In genomic region chr1:9909222-9910046, GRCh38 we compare ENCODE assay signal across 8 cellular contexts. TPM values are rescaled to one million over a fixed set of nuclear protein-coding genes. Genes with fewer than 3 reads are reported as not detected.
A peak's percentile ranks its signal among the peaks of the same experiment; 100 is the strongest.
DNase-seq lines count a peak whose midpoint lies in the region; ATAC-seq and TF ChIP-seq lines count a peak whose summit lies in the region.

No MANE protein-coding gene starts in this region.

- H3K27ac ChIP-seq in 22Rv1 (peak overlapping the region; percentile 88), rectal smooth muscle tissue (ENCODE audit: low read depth, low read length) (no peak overlapping the region)

- no peak for DNase-seq in MG63
- DNase-seq in activated T-helper 1 cell treated with anti-CD3 and anti-CD28 coated beads, Interleukin-12 subunit alpha, Interleukin-12 subunit beta, Interleukin-2, Interleukin-4 antibody, amounts not matched to agents 30 ng/mL and 10 ng/mL and 1 ng/mL, durations not matched to agents 14 hours and 24 hours and 36 hours (ENCODE audit: low spot score), result peak; percentile 14
- peak; percentile 37 for DNase-seq in glomerular visceral epithelial cell (ENCODE audit: extremely low spot score)
- no peak for DNase-seq in GM19240 (ENCODE audit: insufficient read length, low spot score)
- DNase-seq in NCI-H774 (lab: John Stamatoyannopoulos, UW), result no peak

- H3K4me1 Mint-ChIP-seq in activated T-helper 1 cell treated with anti-CD3 and anti-CD28 coated beads, Interleukin-12 subunit alpha, Interleukin-12 subunit beta, Interleukin-2, Interleukin-4 antibody, amounts not matched to agents 30 ng/mL and 10 ng/mL and 1 ng/mL, durations not matched to agents 14 hours and 24 hours and 36 hours (ENCODE audit: low read depth), result peaks cover 30% of the 10 kb centered on the region

- no peak for TF ChIP-seq CTCF in 22Rv1 (IDR thresholded peaks at IDR 0.05)

- no peaks in the 10 kb centered on the region for H3K36me3 Mint-ChIP-seq in activated T-helper 1 cell treated with anti-CD3 and anti-CD28 coated beads, Interleukin-12 subunit alpha, Interleukin-12 subunit beta, Interleukin-2, Interleukin-4 antibody, amounts not matched to agents 30 ng/mL and 10 ng/mL and 1 ng/mL, durations not matched to agents 14 hours and 24 hours and 36 hours (ENCODE audit: low read depth)

- intact Hi-C loops in activated T-helper 1 cell treated with anti-CD3 and anti-CD28 coated beads, Interleukin-12 subunit alpha, Interleukin-12 subunit beta, Interleukin-2, Interleukin-4 antibody, amounts not matched to agents 30 ng/mL and 10 ng/mL and 1 ng/mL, durations not matched to agents 14 hours and 24 hours and 36 hours (cut with micrococcal nuclease), result loop anchor here (1.0 to 2.0 kb wide), 13 partner anchors 34 to 1353 kb away; partner anchors contain the start of genes CENPS, KIF1B, LZIC and MTOR

- H3K36me3 ChIP-seq in MG63 (no peaks in the 10 kb centered on the region), rectal smooth muscle tissue (ENCODE audit: control insufficient read depth, insufficient read depth, low read length) (no peaks in the 10 kb centered on the region)

- peak overlapping the region; percentile 91 for H3K4me3 Mint-ChIP-seq in activated T-helper 1 cell treated with anti-CD3 and anti-CD28 coated beads, Interleukin-12 subunit alpha, Interleukin-12 subunit beta, Interleukin-2, Interleukin-4 antibody, amounts not matched to agents 30 ng/mL and 10 ng/mL and 1 ng/mL, durations not matched to agents 14 hours and 24 hours and 36 hours

- peaks cover 5% of the 10 kb centered on the region for H3K27me3 Mint-ChIP-seq in activated T-helper 1 cell treated with anti-CD3 and anti-CD28 coated beads, Interleukin-12 subunit alpha, Interleukin-12 subunit beta, Interleukin-2, Interleukin-4 antibody, amounts not matched to agents 30 ng/mL and 10 ng/mL and 1 ng/mL, durations not matched to agents 14 hours and 24 hours and 36 hours (ENCODE audit: insufficient read depth)

- H3K4me3 ChIP-seq in MG63 (peak overlapping the region; percentile 71), rectal smooth muscle tissue (ENCODE audit: low read length) (peak overlapping the region; percentile 93)

- H3K9ac ChIP-seq in rectal smooth muscle tissue (ENCODE audit: low read length), result peak overlapping the region; percentile 49

- no peaks in the 10 kb centered on the region for H3K9me3 ChIP-seq in MG63

- ATAC-seq in GM19351 (IDR thresholded peaks at IDR 0.05; ENCODE audit: unreplicated experiment), result peak; percentile 1

- no peaks in the 10 kb centered on the region for H3K9me3 Mint-ChIP-seq in activated T-helper 1 cell treated with anti-CD3 and anti-CD28 coated beads, Interleukin-12 subunit alpha, Interleukin-12 subunit beta, Interleukin-2, Interleukin-4 antibody, amounts not matched to agents 30 ng/mL and 10 ng/mL and 1 ng/mL, durations not matched to agents 14 hours and 24 hours and 36 hours

- H3K27me3 ChIP-seq in MG63, result no peaks in the 10 kb centered on the region
- H3K27me3 ChIP-seq in rectal smooth muscle tissue (ENCODE audit: control insufficient read depth, insufficient read depth, low read length), result no peaks in the 10 kb centered on the region

- peak overlapping the region; percentile 85 for H3K27ac Mint-ChIP-seq in activated T-helper 1 cell treated with anti-CD3 and anti-CD28 coated beads, Interleukin-12 subunit alpha, Interleukin-12 subunit beta, Interleukin-2, Interleukin-4 antibody, amounts not matched to agents 30 ng/mL and 10 ng/mL and 1 ng/mL, durations not matched to agents 14 hours and 24 hours and 36 hours

- peaks cover 15% of the 10 kb centered on the region for H3K4me1 ChIP-seq in rectal smooth muscle tissue (ENCODE audit: control insufficient read depth, insufficient read depth, low read length)

RNA-seq across cellular contexts. Expression of gene CTNNBIP1, which starts 0.6 kb away (rescaled TPM):
- 18.0 and 21.5 TPM in 2 replicates for total RNA-seq in MG63 (2014; rRNA removed; shearing (Covaris generic); ENCODE audit: low replicate concordance)
- total RNA-seq in activated T-helper 1 cell treated with anti-CD3 and anti-CD28 coated beads, Interleukin-12 subunit alpha, Interleukin-12 subunit beta, Interleukin-2, Interleukin-4 antibody, amounts not matched to agents 30 ng/mL and 10 ng/mL and 1 ng/mL, durations not matched to agents 14 hours and 24 hours and 36 hours, result 5.6 and 5.9 TPM in 2 replicates

RNA-seq across cellular contexts. Expression of gene LZIC, which starts 33.8 kb away (rescaled TPM):
- 40.3 and 47.6 TPM in 2 replicates for total RNA-seq in MG63 (2014; rRNA removed; shearing (Covaris generic); ENCODE audit: low replicate concordance)
- 29.9 and 35.9 TPM in 2 replicates for total RNA-seq in activated T-helper 1 cell treated with anti-CD3 and anti-CD28 coated beads, Interleukin-12 subunit alpha, Interleukin-12 subunit beta, Interleukin-2, Interleukin-4 antibody, amounts not matched to agents 30 ng/mL and 10 ng/mL and 1 ng/mL, durations not matched to agents 14 hours and 24 hours and 36 hours

RNA-seq across cellular contexts. Expression of gene NMNAT1, which starts 33.8 kb away (rescaled TPM):
- total RNA-seq in MG63 (2014; rRNA removed; shearing (Covaris generic); ENCODE audit: low replicate concordance), result 6.5 and 10.1 TPM in 2 replicates
- total RNA-seq in activated T-helper 1 cell treated with anti-CD3 and anti-CD28 coated beads, Interleukin-12 subunit alpha, Interleukin-12 subunit beta, Interleukin-2, Interleukin-4 antibody, amounts not matched to agents 30 ng/mL and 10 ng/mL and 1 ng/mL, durations not matched to agents 14 hours and 24 hours and 36 hours, result 5.0 and 5.8 TPM in 2 replicates

Comparison
In these comparisons a context has a peak if more than half of its experiments do, and no peak if none do; other contexts are left out.
1. DNase-seq: peak in activated T-helper 1 cell treated with anti-CD3 and anti-CD28 coated beads, Interleukin-12 subunit alpha, Interleukin-12 subunit beta, Interleukin-2, Interleukin-4 antibody, amounts not matched to agents 30 ng/mL and 10 ng/mL and 1 ng/mL, durations not matched to agents 14 hours and 24 hours and 36 hours (single experiment) and glomerular visceral epithelial cell (single experiment); none in MG63 (single experiment), GM19240 (single experiment) and NCI-H774 (single experiment).